ENCODE assay signal across 18 cellular contexts in the genomic region with DNA sequence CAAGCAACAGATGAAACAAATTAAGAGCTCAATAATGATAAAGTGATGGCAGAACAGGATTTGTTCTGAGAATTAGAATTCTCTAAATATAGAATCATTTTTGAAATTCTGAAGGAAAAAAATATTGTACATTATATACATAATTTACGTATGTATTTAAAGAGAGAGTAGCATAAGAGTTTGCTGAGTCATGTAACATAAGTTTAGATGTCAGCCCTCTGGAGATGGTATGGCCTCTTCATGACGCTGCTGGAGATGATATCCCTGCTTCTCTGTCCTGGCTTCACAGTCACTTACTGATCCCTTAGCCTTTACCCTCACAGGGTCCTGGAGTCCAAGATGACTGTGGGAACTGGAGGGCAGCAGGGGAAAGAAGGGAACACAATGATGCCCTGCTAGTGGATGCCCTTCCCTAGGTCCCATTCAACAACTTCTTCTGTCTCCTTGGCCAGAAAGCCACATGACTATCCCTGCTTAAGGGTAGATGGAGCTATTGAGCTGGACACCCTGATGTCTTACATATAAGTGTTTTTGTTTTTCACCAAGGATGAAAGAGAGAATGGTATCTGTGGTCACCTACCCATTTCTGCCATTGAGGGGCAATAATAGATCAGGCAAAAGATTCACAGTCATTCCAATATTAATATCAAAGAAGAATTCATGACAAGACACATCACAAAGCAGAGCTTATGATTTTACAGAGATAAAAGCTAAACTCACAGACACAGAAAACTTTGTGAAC.
DNase-seq lines count a peak whose midpoint lies in the region; ATAC-seq and TF ChIP-seq lines count a peak whose summit lies in the region.
"Had no signal": no experiment of that assay in that cellular context is flagged by ENCODE, and none has a peak within 500 bp of the region (broad histone marks: within the 10 kb centered on the region; RNA-seq: fewer than 3 reads in every experiment).

No MANE protein-coding gene starts in this region.

- BruUV-seq in A673 (replicated peaks; lab: Mats Ljungman, UMichigan): no TSS peak

- TF ChIP-seq CTCF in A673 (conservative IDR thresholded peaks at IDR 0.05; ENCODE audit: low read depth, low read length): 0 out of 2 replicates have a peak, but pooled peaks have one; percentile 10
- TF ChIP-seq CTCF in psoas muscle (IDR thresholded peaks at IDR 0.05): no peak

- H3K4me3 ChIP-seq in A673 (ENCODE audit: low read depth, low read length, poor library complexity, severe bottlenecking): no peak overlapping the region
- no peak overlapping the region for H3K4me3 ChIP-seq in psoas muscle
- H3K4me3 ChIP-seq: GM23248, heart left ventricle, ovary, tibial artery had no signal

- no peak for DNase-seq in A673 (ENCODE audit: low spot score)
- DNase-seq in HT-29 (ENCODE audit: low spot score): peak; percentile 2
- peak; percentile 12 for DNase-seq in NCI-H748 treated with DMSO at 0.1 percent for 48 hours (lab: John Stamatoyannopoulos, UW)
- peak; percentile 74 for DNase-seq in cerebellum (ENCODE audit: low spot score)
- no peak for DNase-seq in psoas muscle
- DNase-seq in NCI-H446 (lab: John Stamatoyannopoulos, UW): no peak
- DNase-seq in stimulated activated CD4-positive, alpha-beta T cell treated with anti-CD3 and anti-CD28 coated beads, Interleukin-1b, Interleukin-23, amount 100 ng/mL, for 48 hours: no peak
- DNase-seq: activated CD4-positive, alpha-beta T cell treated with anti-CD3 and anti-CD28 coated beads for 4 hours; endodermal cell; GM23248; heart left ventricle; immature natural killer cell; NCI-H187 treated with DMSO at 0.1 percent for 48 hours; ovary; stimulated activated naive CD4-positive, alpha-beta T cell treated with Interleukin-2 at 50 U/mL for 16 hours; tibial artery had no signal

- H3K27me3 ChIP-seq in A673 (replicated peaks; ENCODE audit: insufficient read depth, low read depth, low read length, poor library complexity) (no peaks in the 10 kb centered on the region), psoas muscle (ENCODE audit: insufficient read depth in 3 of 3, low read length in 2 of 3) (no peaks in the 10 kb centered on the region)
- H3K27me3 ChIP-seq: ovary, tibial artery had no signal

- H3K9me3 ChIP-seq in A673 (ENCODE audit: low read depth, low read length, poor library complexity, severe bottlenecking) (no peaks in the 10 kb centered on the region), psoas muscle (no peaks in the 10 kb centered on the region)
- H3K9me3 ChIP-seq: ovary, tibial artery had no signal

- H3K27ac ChIP-seq in A673 (ENCODE audit: low read depth, low read length, poor library complexity, severe bottlenecking) (no peak overlapping the region), psoas muscle (no peak overlapping the region)
- H3K27ac ChIP-seq: GM23248, heart left ventricle, ovary, tibial artery had no signal

- H3K4me1 ChIP-seq in A673 (ENCODE audit: insufficient read depth, low read length, poor library complexity, severe bottlenecking): no peaks in the 10 kb centered on the region
- H3K4me1 ChIP-seq in psoas muscle: no peaks in the 10 kb centered on the region
- H3K4me1 ChIP-seq: heart left ventricle, tibial artery had no signal

- WGBS in psoas muscle, 3 donors: 78 to 84% (median 81%) methylated on average over 2 of the region's 2 CpGs

- CTCF ChIA-PET in A673 (lab: Charles Lee): no interaction called here

- intact Hi-C loops in A673 (cut with micrococcal nuclease; ENCODE audit: unreplicated experiment) (no loop called here), psoas muscle (cut with DNase I) (no loop called here)

- no peak for ATAC-seq in psoas muscle
- no peak for ATAC-seq in GM19452 (IDR thresholded peaks at IDR 0.05; ENCODE audit: unreplicated experiment)
- ATAC-seq: heart left ventricle, sciatic nerve had no signal

- H3K36me3 ChIP-seq in A673 (ENCODE audit: insufficient read depth, low read length, poor library complexity, severe bottlenecking) (no peaks in the 10 kb centered on the region), psoas muscle (ENCODE audit: insufficient read depth in 1 of 2, low read depth in 1 of 2) (no peaks in the 10 kb centered on the region)
- H3K36me3 ChIP-seq: heart left ventricle, ovary, tibial artery had no signal

- POLR2A ChIA-PET in A673 (lab: Charles Lee; ENCODE audit: low non-redundant PET): interaction anchor here (0.6 kb wide), 1 partner anchor 50 kb away, joined by 9 read pairs; no protein-coding TSS in a partner anchor

Comparison
In these comparisons a context has a peak if more than half of its experiments do, and no peak if none do; other contexts are left out.
1. DNase-seq: peak in HT-29 (single experiment), NCI-H748 treated with DMSO at 0.1 percent for 48 hours (single experiment) and cerebellum (single experiment); none in A673 (single experiment), psoas muscle (0 of 2), NCI-H446 (0 of 2) and stimulated activated CD4-positive, alpha-beta T cell treated with anti-CD3 and anti-CD28 coated beads, Interleukin-1b, Interleukin-23, amount 100 ng/mL, for 48 hours (single experiment).